In the genomic region with DNA sequence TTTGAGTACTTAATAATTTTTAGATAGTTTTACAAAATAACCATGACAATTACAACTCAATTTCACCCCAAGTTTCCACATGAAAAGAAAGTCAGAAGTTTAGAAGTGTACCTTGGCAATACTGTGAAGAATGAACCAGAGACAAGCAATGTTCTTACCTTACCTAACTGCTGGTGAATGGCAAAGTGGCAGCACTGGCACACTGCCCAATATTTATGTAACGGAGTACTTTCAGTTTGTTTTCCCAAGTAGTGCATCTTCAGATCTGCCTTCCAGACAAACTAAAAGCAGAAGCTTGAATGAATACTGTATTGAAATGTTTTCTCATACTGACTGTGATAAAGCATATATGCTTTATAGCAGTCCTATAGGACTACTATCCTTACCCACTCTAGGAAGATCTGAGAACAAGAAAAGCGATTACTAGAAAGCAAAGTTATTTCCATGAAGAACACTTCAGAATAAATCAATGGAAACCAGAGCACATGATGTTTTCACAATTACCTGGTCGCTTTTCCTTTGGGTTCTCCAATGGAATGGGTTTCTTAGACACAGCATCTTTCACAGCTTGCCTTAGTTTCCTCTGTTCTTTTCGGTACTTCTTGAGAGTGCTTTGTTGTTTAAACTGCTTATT, we compare ENCODE assay signal across 8 cellular contexts. TPM values are rescaled to one million over a fixed set of nuclear protein-coding genes. Genes with fewer than 3 reads are reported as not detected.
DNase-seq lines count a peak whose midpoint lies in the region; ATAC-seq, FAIRE-seq and TF ChIP-seq lines count a peak whose summit lies in the region.

No MANE protein-coding gene starts in this region.

- peaks cover 28% of the 10 kb centered on the region for H3K4me1 Mint-ChIP-seq in activated naive CD8-positive, alpha-beta T cell treated with anti-CD3 and anti-CD28 coated beads for 36 hours

- WGBS in HUES64, result 94% methylated on average over 4 of the region's 4 CpGs
- WGBS in liver, result 56% methylated on average over 4 of the region's 4 CpGs

- ATAC-seq in GM19023 (IDR thresholded peaks at IDR 0.05; ENCODE audit: unreplicated experiment) (no peak), HG03457 (IDR thresholded peaks at IDR 0.05; ENCODE audit: unreplicated experiment) (no peak)

- peaks cover 52% of the 10 kb centered on the region for H3K36me3 ChIP-seq in HUES64 (ENCODE audit: insufficient read depth, low read length)
- H3K36me3 ChIP-seq in liver (ENCODE audit: control insufficient read depth in 4 of 4, insufficient read depth in 3 of 4, low read depth in 1 of 4, low read length in 3 of 4), result peaks cover 1 to 21% (median 11%) of the 10 kb centered on the region in 4 donors

- H3K4me1 ChIP-seq in HUES64 (ENCODE audit: insufficient read depth, low read length) (peaks cover 13% of the 10 kb centered on the region), liver (ENCODE audit: control insufficient read depth in 4 of 4, insufficient read depth in 4 of 4, low read length in 3 of 4) (peaks cover 5 to 14% (median 12%) of the 10 kb centered on the region in 4 donors)

- H3K9me3 ChIP-seq in HUES64 (ENCODE audit: insufficient read depth, low read depth, low read length), result no peaks in the 10 kb centered on the region
- no peaks in the 10 kb centered on the region for H3K9me3 ChIP-seq in liver (ENCODE audit: control insufficient read depth in 4 of 4, low read length in 3 of 4)

- no peak overlapping the region for H3K27ac ChIP-seq in HUES64 (ENCODE audit: low read depth, low read length)
- no peak overlapping the region for H3K27ac ChIP-seq in liver (ENCODE audit: low read depth in 1 of 2, low read length in 2 of 2)

- peak overlapping the region; percentile 96 for H3K4me3 Mint-ChIP-seq in activated naive CD8-positive, alpha-beta T cell treated with anti-CD3 and anti-CD28 coated beads for 36 hours

- peak overlapping the region; percentile 96 for H3K27ac Mint-ChIP-seq in activated naive CD8-positive, alpha-beta T cell treated with anti-CD3 and anti-CD28 coated beads for 36 hours

- no peaks in the 10 kb centered on the region for H3K9me3 Mint-ChIP-seq in activated naive CD8-positive, alpha-beta T cell treated with anti-CD3 and anti-CD28 coated beads for 36 hours

- DNase-seq in CD1c-positive myeloid dendritic cell (ENCODE audit: extremely low spot score) (peak; percentile 33), HTR-8/SVneo (ENCODE audit: insufficient read length, low spot score) (no peak), amniotic stem cell (lab: John Stamatoyannopoulos, UW) (no peak)
- no peak for DNase-seq in activated naive CD8-positive, alpha-beta T cell treated with anti-CD3 and anti-CD28 coated beads for 36 hours

- H3K4me3 ChIP-seq in HUES64 (ENCODE audit: low read length) (peak overlapping the region; percentile 99), liver (ENCODE audit: low read depth in 1 of 3, low read length in 3 of 3) (peak overlapping the region in 2 of 3 donors; percentile 1 to 76)

- no peak for FAIRE-seq in HTR-8/SVneo (lab: Jason Lieb, UNC)

- H3K36me3 Mint-ChIP-seq in activated naive CD8-positive, alpha-beta T cell treated with anti-CD3 and anti-CD28 coated beads for 36 hours, result peaks cover 48% of the 10 kb centered on the region

- peaks cover 6% of the 10 kb centered on the region for H3K27me3 Mint-ChIP-seq in activated naive CD8-positive, alpha-beta T cell treated with anti-CD3 and anti-CD28 coated beads for 36 hours

- H3K9ac ChIP-seq in HUES64 (ENCODE audit: low read depth, low read length) (peak overlapping the region; percentile 86; the same call in 1 of the 2 replicates), liver (ENCODE audit: low read depth in 1 of 2, low read length in 2 of 2) (no peak overlapping the region)

- H3K27me3 ChIP-seq in HUES64 (ENCODE audit: insufficient read depth, low read length) (peaks cover 32% of the 10 kb centered on the region), liver (ENCODE audit: control insufficient read depth in 4 of 4, insufficient read depth in 4 of 4, low read length in 3 of 4) (no peaks in the 10 kb centered on the region)

- TF ChIP-seq CTCF in liver (IDR thresholded peaks at IDR 0.05; ENCODE audit: low read depth, low read length, missing input control), result no peak

- peak in 1 of 2 donors; percentile 19 for TF ChIP-seq RAD21 in liver (IDR thresholded peaks at IDR 0.05)

TF ChIP-seq in liver, 16 proteins besides CTCF, POLR2A, EP300 and RAD21:
- TF ChIP-seq, protein P1, sequence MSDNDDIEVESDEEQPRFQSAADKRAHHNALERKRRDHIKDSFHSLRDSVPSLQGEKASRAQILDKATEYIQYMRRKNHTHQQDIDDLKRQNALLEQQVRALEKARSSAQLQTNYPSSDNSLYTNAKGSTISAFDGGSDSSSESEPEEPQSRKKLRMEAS (IDR thresholded peaks at IDR 0.05), result no peak
- peak in 1 of 2 donors; percentile 42 for TF ChIP-seq GABPA (IDR thresholded peaks at IDR 0.05 in 1 of 2, conservative IDR thresholded peaks at IDR 0.05 in 1 of 2)
- TF ChIP-seq TAF1 (conservative IDR thresholded peaks at IDR 0.05), result no peak
- no peak for TF ChIP-seq YY1 (IDR thresholded peaks at IDR 0.05)
- TF ChIP-seq FOXA1 (IDR thresholded peaks at IDR 0.05), result no peak

RNA-seq across cellular contexts. Expression of a gene that starts 1.5 kb away (rescaled TPM):
- 25.7 TPM for polyA plus RNA-seq in HUES64 (2013, experiment 1 of 2)
- polyA plus RNA-seq in HUES64 (2013, experiment 2 of 2), result 24.0 TPM
- 10 to 100 TPM; 47.9 to 48.9 TPM for total RNA-seq in activated naive CD8-positive, alpha-beta T cell treated with anti-CD3 and anti-CD28 coated beads for 36 hours
- 10 to 100 TPM in 1 of 2 donors, 1 to 10 TPM in 1; 7.9 to 14.7 TPM for total RNA-seq in liver
- 1 to 10 TPM; 3.6 to 6.4 TPM for polyA plus RNA-seq in liver

RNA-seq across cellular contexts. Expression of a gene that starts 41.1 kb away (rescaled TPM):
- polyA plus RNA-seq in HUES64 (2013, experiment 1 of 2), result 2.0 TPM
- 2.0 TPM for polyA plus RNA-seq in HUES64 (2013, experiment 2 of 2)
- under 1 TPM; 0.33 to 0.70 TPM for total RNA-seq in activated naive CD8-positive, alpha-beta T cell treated with anti-CD3 and anti-CD28 coated beads for 36 hours
- 1 to 10 TPM; 5.6 to 7.5 TPM for total RNA-seq in liver
- 1 to 10 TPM; 2.6 to 4.3 TPM for polyA plus RNA-seq in liver
